ENCODE assay signal across 28 cellular contexts in genomic region chr6:146286976-146287375, GRCh38.
"Had no signal": no experiment of that assay in that cellular context is flagged by ENCODE, and none has a peak within 500 bp of the region (broad histone marks: within the 10 kb centered on the region; RNA-seq: fewer than 3 reads in every experiment).

No MANE protein-coding gene starts in this region.

- H3K27me3 ChIP-seq: cardiac muscle cell, heart right ventricle, neutrophil, ovary, spleen, thyroid gland, upper lobe of right lung had no signal

- H3K27me3 Mint-ChIP-seq: activated B cell treated with CpG ODN at 0.5 μM for 24 hours; activated T-cell treated with anti-CD3 and anti-CD28 coated beads, Interleukin-2, amount 50 U/mL, for 24 hours; dendritic cell treated with granulocyte-macrophage colony-stimulating factor and Interleukin-4, amounts not matched to agents 40 ng/mL and 50 ng/mL, for 4 days; memory B cell; T-cell had no signal

- H3K27ac Mint-ChIP-seq: activated B cell treated with CpG ODN at 0.5 μM for 24 hours; activated CD4-positive, alpha-beta T cell treated with anti-CD3 and anti-CD28 coated beads for 36 hours; activated naive CD8-positive, alpha-beta T cell; activated T-cell treated with anti-CD3 and anti-CD28 coated beads, Interleukin-2, amount 50 U/mL, for 24 hours; activated T-helper 17 cell treated with anti-CD3 and anti-CD28 coated beads, Interleukin-2, amount 50 U/mL, for 72 hours; dendritic cell treated with granulocyte-macrophage colony-stimulating factor and Interleukin-4, amounts not matched to agents 40 ng/mL and 50 ng/mL, for 4 days; memory B cell; nephron; T-cell; T-helper 2 cell treated with Interferon-gamma antibody and Interleukin-4, amounts not matched to agents 5 μg/mL and 100 μg/mL, for 36 hours had no signal

- H3K9me3 ChIP-seq: neutrophil, ovary, prostate gland, spleen, thyroid gland, upper lobe of right lung had no signal

- H3K4me3 Mint-ChIP-seq: activated B cell treated with CpG ODN at 0.5 μM for 24 hours; activated CD4-positive, alpha-beta T cell treated with anti-CD3 and anti-CD28 coated beads for 36 hours; activated naive CD8-positive, alpha-beta T cell; activated T-cell treated with anti-CD3 and anti-CD28 coated beads, Interleukin-2, amount 50 U/mL, for 24 hours; activated T-helper 17 cell treated with anti-CD3 and anti-CD28 coated beads, Interleukin-2, amount 50 U/mL, for 72 hours; dendritic cell treated with granulocyte-macrophage colony-stimulating factor and Interleukin-4, amounts not matched to agents 40 ng/mL and 50 ng/mL, for 4 days; memory B cell; nephron; T-cell; T-helper 2 cell treated with Interferon-gamma antibody and Interleukin-4, amounts not matched to agents 5 μg/mL and 100 μg/mL, for 36 hours had no signal

- H3K36me3 ChIP-seq: cardiac muscle cell, heart right ventricle, neutrophil, ovary, prostate gland, spleen, thyroid gland, upper lobe of right lung had no signal

- H3K4me1 Mint-ChIP-seq: activated B cell treated with CpG ODN at 0.5 μM for 24 hours; activated CD4-positive, alpha-beta T cell treated with anti-CD3 and anti-CD28 coated beads for 36 hours; activated T-helper 17 cell treated with anti-CD3 and anti-CD28 coated beads, Interleukin-2, amount 50 U/mL, for 72 hours; memory B cell; T-cell had no signal

- H3K4me1 ChIP-seq: prostate gland, thyroid gland had no signal

- H3K36me3 Mint-ChIP-seq: activated naive CD8-positive, alpha-beta T cell; memory B cell; T-cell had no signal

- H3K4me3 ChIP-seq: cardiac muscle cell, heart right ventricle, ovary, prostate gland, spleen, thyroid gland, upper lobe of right lung had no signal

- H3K9me3 Mint-ChIP-seq: activated B cell treated with CpG ODN at 0.5 μM for 24 hours; activated T-cell treated with anti-CD3 and anti-CD28 coated beads, Interleukin-2, amount 50 U/mL, for 24 hours; activated T-helper 17 cell treated with anti-CD3 and anti-CD28 coated beads, Interleukin-2, amount 50 U/mL, for 72 hours; T-helper 2 cell treated with Interferon-gamma antibody and Interleukin-4, amounts not matched to agents 5 μg/mL and 100 μg/mL, for 36 hours had no signal

- DNase-seq: activated B cell treated with CpG ODN at 0.5 μM for 24 hours; activated CD4-positive, alpha-beta T cell treated with anti-CD3 and anti-CD28 coated beads for 36 hours; activated CD4-positive, alpha-beta T cell treated with anti-CD3 and anti-CD28 coated beads, Interleukin-2, amount 50 U/mL, for 4 hours; activated CD8-positive, alpha-beta memory T cell treated with anti-CD3 and anti-CD28 coated beads for 24 hours; activated CD8-positive, alpha-beta memory T cell treated with anti-CD3 and anti-CD28 coated beads, Interleukin-2, amount 50 U/mL, for 4 hours; activated naive CD4-positive, alpha-beta T cell; activated T-cell treated with anti-CD3 and anti-CD28 coated beads, Interleukin-2, amount 50 U/mL, for 24 hours; effector memory CD4-positive, alpha-beta T cell; heart right ventricle; left colon; ovary; spleen; stimulated activated CD4-positive, alpha-beta T cell treated with anti-CD3 and anti-CD28 coated beads, Interleukin-4, amount 100 ng/mL, for 24 hours; stimulated activated naive CD8-positive, alpha-beta T cell treated with anti-CD3 and anti-CD28 coated beads, Interleukin-15, Interleukin-2, amounts not matched to agents 100 U/mL and 50 U/mL, for 24 hours; substantia nigra; T-cell; thyroid gland; upper lobe of right lung had no signal

- ATAC-seq: activated CD4-positive, alpha-beta T cell treated with anti-CD3 and anti-CD28 coated beads for 36 hours; activated T-helper 17 cell treated with anti-CD3 and anti-CD28 coated beads, Interleukin-2, amount 50 U/mL, for 72 hours; esophagus mucosa; heart right ventricle; left colon; stimulated activated naive CD8-positive, alpha-beta T cell treated with anti-CD3 and anti-CD28 coated beads, Interleukin-15, Interleukin-2, amounts not matched to agents 100 U/mL and 50 U/mL, for 24 hours; T-cell; upper lobe of right lung had no signal
